Comparison of ENCODE assay signal across 12 cellular contexts in genomic region chr6:113377362-113377942, GRCh38.
DNase-seq lines count a peak whose midpoint lies in the region; ATAC-seq and TF ChIP-seq lines count a peak whose summit lies in the region.
"Had no signal": no experiment of that assay in that cellular context is flagged by ENCODE, and none has a peak within 500 bp of the region (broad histone marks: within the 10 kb centered on the region; RNA-seq: fewer than 3 reads in every experiment).

No MANE protein-coding gene starts in this region.

- no peak for TF ChIP-seq POLR2A in tibial nerve (IDR thresholded peaks at IDR 0.05)
- TF ChIP-seq POLR2A in esophagus squamous epithelium (IDR thresholded peaks at IDR 0.05) = no peak

- TF ChIP-seq CTCF in RWPE2 (IDR thresholded peaks at IDR 0.05; ENCODE audit: poor library complexity, severe bottlenecking) = no peak
- TF ChIP-seq CTCF in tibial nerve (IDR thresholded peaks at IDR 0.05) = no peak
- TF ChIP-seq CTCF in esophagus squamous epithelium (IDR thresholded peaks at IDR 0.05) = no peak
- no peak for TF ChIP-seq CTCF in upper lobe of right lung (IDR thresholded peaks at IDR 0.05)

- no peak overlapping the region for H3K4me3 ChIP-seq in RWPE2 (ENCODE audit: severe bottlenecking)
- no peak overlapping the region for H3K4me3 ChIP-seq in tibial nerve
- H3K4me3 ChIP-seq in esophagus squamous epithelium = no peak overlapping the region
- no peak overlapping the region for H3K4me3 ChIP-seq in upper lobe of right lung

- peak; percentile 64 for ATAC-seq in GM18517 (IDR thresholded peaks at IDR 0.05; ENCODE audit: unreplicated experiment)
- peak; percentile 72 for ATAC-seq in GM21390 (IDR thresholded peaks at IDR 0.05; ENCODE audit: unreplicated experiment)
- peak; percentile 72 for ATAC-seq in HG03025 (IDR thresholded peaks at IDR 0.05; ENCODE audit: low FRiP score, unreplicated experiment)
- no peak for ATAC-seq in RWPE2 (ENCODE audit: low read depth)
- ATAC-seq in upper lobe of right lung = no peak

- no peaks in the 10 kb centered on the region for H3K36me3 ChIP-seq in RWPE2 (ENCODE audit: low read depth)
- H3K36me3 ChIP-seq in tibial nerve = no peaks in the 10 kb centered on the region
- no peaks in the 10 kb centered on the region for H3K36me3 ChIP-seq in esophagus squamous epithelium
- H3K36me3 ChIP-seq in upper lobe of right lung = no peaks in the 10 kb centered on the region
- H3K36me3 ChIP-seq: brain microvascular endothelial cell had no signal

- peak overlapping the region; percentile 57 for H3K27ac ChIP-seq in RWPE2 (ENCODE audit: poor library complexity, severe bottlenecking)
- no peak overlapping the region for H3K27ac ChIP-seq in tibial nerve
- H3K27ac ChIP-seq in esophagus squamous epithelium = no peak overlapping the region
- H3K27ac ChIP-seq in upper lobe of right lung = no peak overlapping the region
- H3K27ac ChIP-seq: KMS-11 had no signal

- peaks cover 19% of the 10 kb centered on the region for H3K4me1 ChIP-seq in RWPE2 (ENCODE audit: insufficient read depth, poor library complexity, severe bottlenecking)
- H3K4me1 ChIP-seq in tibial nerve = peaks cover 0 to 16% (median 3%) of the 10 kb centered on the region in 4 donors
- peaks cover 0 to 15% (median 0%) of the 10 kb centered on the region in 3 donors for H3K4me1 ChIP-seq in esophagus squamous epithelium
- H3K4me1 ChIP-seq in upper lobe of right lung = peaks cover 4% of the 10 kb centered on the region

- H3K9me3 ChIP-seq in RWPE2 (ENCODE audit: severe bottlenecking) (no peaks in the 10 kb centered on the region), tibial nerve (no peaks in the 10 kb centered on the region), esophagus squamous epithelium (no peaks in the 10 kb centered on the region), upper lobe of right lung (no peaks in the 10 kb centered on the region)

- WGBS in tibial nerve, 2 donors = 73 to 75% methylated on average over 4 of the region's 4 CpGs
- 83 to 88% methylated on average over 4 of the region's 4 CpGs for WGBS in esophagus squamous epithelium, 2 donors

- intact Hi-C loops in esophagus squamous epithelium (cut with DNase I) = no loop called here
- intact Hi-C loops in upper lobe of right lung (cut with DNase I) = no loop called here

- TF ChIP-seq EP300 in tibial nerve (IDR thresholded peaks at IDR 0.05) = no peak

- no peak for DNase-seq in RWPE2 (ENCODE audit: low spot score)
- no peak for DNase-seq in tibial nerve (ENCODE audit: low spot score in 2 of 2)
- DNase-seq in esophagus squamous epithelium (lab: John Stamatoyannopoulos, UW) = no peak
- DNase-seq in activated CD4-positive, alpha-beta T cell treated with anti-CD3 and anti-CD28 coated beads for 4 hours = no peak
- no peak for DNase-seq in upper lobe of right lung
- DNase-seq: brain microvascular endothelial cell; GOT3; stimulated activated naive CD4-positive, alpha-beta T cell had no signal

- H3K27me3 ChIP-seq in RWPE2 (ENCODE audit: insufficient read depth, poor library complexity, severe bottlenecking) (no peaks in the 10 kb centered on the region), tibial nerve (no peaks in the 10 kb centered on the region), esophagus squamous epithelium (no peaks in the 10 kb centered on the region), upper lobe of right lung (no peaks in the 10 kb centered on the region)
- H3K27me3 ChIP-seq: brain microvascular endothelial cell had no signal

Comparison
In these comparisons a context has a peak if more than half of its experiments do, and no peak if none do; other contexts are left out.
1. ATAC-seq: peak in GM18517 (single experiment), GM21390 (single experiment) and HG03025 (single experiment); none in RWPE2 (single experiment) and upper lobe of right lung (single experiment).